In genomic region chr14:95174184-95174804, GRCh38 we compare ENCODE assay signal across 12 cellular contexts. TPM values are rescaled to one million over a fixed set of nuclear protein-coding genes. Genes with fewer than 3 reads are reported as not detected.
DNase-seq lines count a peak whose midpoint lies in the region; ATAC-seq and TF ChIP-seq lines count a peak whose summit lies in the region.
"Had no signal": no experiment of that assay in that cellular context is flagged by ENCODE, and none has a peak within 500 bp of the region (broad histone marks: within the 10 kb centered on the region; RNA-seq: fewer than 3 reads in every experiment).

No MANE protein-coding gene starts in this region.

- H3K9me2 ChIP-seq in GM23338 (ENCODE audit: insufficient read depth) = no peaks in the 10 kb centered on the region; the same call in 1 of the 2 replicates

- no peak overlapping the region for H3K27ac ChIP-seq in GM23338 (ENCODE audit: low read depth)

- TF ChIP-seq CTCF in HFFc6 (IDR thresholded peaks at IDR 0.05) (peak; percentile 41; the same call in 1 of the 2 replicates), fibroblast of pulmonary artery (IDR thresholded peaks at IDR 0.05; ENCODE audit: low read length, missing control alignments) (peak; percentile 49), osteocyte (IDR thresholded peaks at IDR 0.05) (peak; percentile 55), GM23338 (conservative IDR thresholded peaks at IDR 0.05; ENCODE audit: low read depth in 2 of 2) (no peak)

- H3F3A ChIP-seq in GM23338 (replicated peaks; ENCODE audit: low read depth) = no peaks in the 10 kb centered on the region

- H3K9me3 Mint-ChIP-seq in HFFc6 (no peaks in the 10 kb centered on the region; the same call in 1 of the 2 replicates), osteocyte (ENCODE audit: unreplicated experiment) (no peaks in the 10 kb centered on the region), GM23338 (no peaks in the 10 kb centered on the region)
- no peaks in the 10 kb centered on the region for H3K9me3 Mint-ChIP-seq in stimulated activated effector memory CD8-positive, alpha-beta T cell treated with anti-CD3 and anti-CD28 coated beads, Interleukin-12 subunit alpha, Interleukin-12 subunit beta, amount 100 ng/mL, for 72 hours
- no peaks in the 10 kb centered on the region for H3K9me3 Mint-ChIP-seq in stimulated activated naive CD8-positive, alpha-beta T cell treated with anti-CD3 and anti-CD28 coated beads, Interleukin-15, amount 100 ng/mL, for 72 hours

- no peaks in the 10 kb centered on the region for H3K27me3 ChIP-seq in GM23338 (ENCODE audit: insufficient read depth)

- H3K36me3 ChIP-seq in GM23338 (ENCODE audit: insufficient read depth) = no peaks in the 10 kb centered on the region

- no peak overlapping the region for H3K4me3 Mint-ChIP-seq in HFFc6
- H3K4me3 Mint-ChIP-seq in osteocyte (ENCODE audit: unreplicated experiment) = no peak overlapping the region
- no peak overlapping the region for H3K4me3 Mint-ChIP-seq in stimulated activated effector memory CD8-positive, alpha-beta T cell treated with anti-CD3 and anti-CD28 coated beads, Interleukin-12 subunit alpha, Interleukin-12 subunit beta, amount 100 ng/mL, for 72 hours
- H3K4me3 Mint-ChIP-seq in stimulated activated naive CD8-positive, alpha-beta T cell treated with anti-CD3 and anti-CD28 coated beads, Interleukin-15, amount 100 ng/mL, for 72 hours = no peak overlapping the region
- H3K4me3 Mint-ChIP-seq in GM23338 = no peak overlapping the region
- H3K4me3 Mint-ChIP-seq: CD8-positive, alpha-beta memory T cell had no signal

- no peak overlapping the region for H2AFZ ChIP-seq in GM23338

- ATAC-seq in stimulated activated effector memory CD8-positive, alpha-beta T cell treated with anti-CD3 and anti-CD28 coated beads, Interleukin-12 subunit alpha, Interleukin-12 subunit beta, amount 100 ng/mL, for 72 hours = no peak
- ATAC-seq in stimulated activated naive CD8-positive, alpha-beta T cell treated with anti-CD3 and anti-CD28 coated beads, Interleukin-15, amount 100 ng/mL, for 72 hours = no peak
- no peak for ATAC-seq in GM23338

- H3K36me3 Mint-ChIP-seq in HFFc6 (ENCODE audit: low read depth) (no peaks in the 10 kb centered on the region), osteocyte (ENCODE audit: unreplicated experiment) (no peaks in the 10 kb centered on the region), GM23338 (ENCODE audit: low read depth) (peaks cover 2% of the 10 kb centered on the region; the same call in 1 of the 3 replicates)
- H3K36me3 Mint-ChIP-seq in stimulated activated effector memory CD8-positive, alpha-beta T cell treated with anti-CD3 and anti-CD28 coated beads, Interleukin-12 subunit alpha, Interleukin-12 subunit beta, amount 100 ng/mL, for 72 hours = no peaks in the 10 kb centered on the region

- DNase-seq in HFFc6 (no peak), SK-MEL-5 (ENCODE audit: low read depth, low spot score) (peak; percentile 23), fibroblast of pulmonary artery (ENCODE audit: low read depth) (peak; percentile 58), osteocyte (ENCODE audit: extremely low spot score, unreplicated experiment) (no peak), LoVo (ENCODE audit: low spot score) (no peak), GM23338 (ENCODE audit: low spot score) (no peak)
- DNase-seq in stimulated activated effector memory CD8-positive, alpha-beta T cell treated with anti-CD3 and anti-CD28 coated beads, Interleukin-12 subunit alpha, Interleukin-12 subunit beta, amount 100 ng/mL, for 72 hours (ENCODE audit: low spot score in 2 of 2) = no peak
- DNase-seq in stimulated activated naive CD8-positive, alpha-beta T cell treated with anti-CD3 and anti-CD28 coated beads, Interleukin-15, amount 100 ng/mL, for 72 hours = no peak
- DNase-seq: amygdala; CD8-positive, alpha-beta memory T cell; effector memory CD4-positive, alpha-beta T cell; right cardiac atrium had no signal

- H4K20me1 ChIP-seq in GM23338 (replicated peaks; ENCODE audit: insufficient read depth) = no peaks in the 10 kb centered on the region

- H3K4me1 Mint-ChIP-seq in HFFc6 (ENCODE audit: low read depth) (no peaks in the 10 kb centered on the region), osteocyte (ENCODE audit: unreplicated experiment) (no peaks in the 10 kb centered on the region), GM23338 (no peaks in the 10 kb centered on the region)
- no peaks in the 10 kb centered on the region for H3K4me1 Mint-ChIP-seq in stimulated activated effector memory CD8-positive, alpha-beta T cell treated with anti-CD3 and anti-CD28 coated beads, Interleukin-12 subunit alpha, Interleukin-12 subunit beta, amount 100 ng/mL, for 72 hours
- no peaks in the 10 kb centered on the region for H3K4me1 Mint-ChIP-seq in stimulated activated naive CD8-positive, alpha-beta T cell treated with anti-CD3 and anti-CD28 coated beads, Interleukin-15, amount 100 ng/mL, for 72 hours

- in situ Hi-C loops in SK-MEL-5 (cut with HindIII; ENCODE audit: low pct_unique_long_range_greater_than_20kb, low sequenced_read_pairs) = no loop called here

- no peaks in the 10 kb centered on the region for H3K4me1 ChIP-seq in GM23338 (ENCODE audit: insufficient read depth)

- H3K27ac Mint-ChIP-seq in HFFc6 (no peak overlapping the region), osteocyte (ENCODE audit: unreplicated experiment) (no peak overlapping the region), GM23338 (no peak overlapping the region)
- H3K27ac Mint-ChIP-seq in stimulated activated effector memory CD8-positive, alpha-beta T cell treated with anti-CD3 and anti-CD28 coated beads, Interleukin-12 subunit alpha, Interleukin-12 subunit beta, amount 100 ng/mL, for 72 hours = no peak overlapping the region
- H3K27ac Mint-ChIP-seq in stimulated activated naive CD8-positive, alpha-beta T cell treated with anti-CD3 and anti-CD28 coated beads, Interleukin-15, amount 100 ng/mL, for 72 hours = no peak overlapping the region

- H3K27me3 Mint-ChIP-seq in HFFc6 (ENCODE audit: insufficient read depth) = peaks cover 3% of the 10 kb centered on the region; the same call in 1 of the 2 replicates
- no peaks in the 10 kb centered on the region for H3K27me3 Mint-ChIP-seq in osteocyte (ENCODE audit: unreplicated experiment)
- H3K27me3 Mint-ChIP-seq in stimulated activated naive CD8-positive, alpha-beta T cell treated with anti-CD3 and anti-CD28 coated beads, Interleukin-15, amount 100 ng/mL, for 72 hours = no peaks in the 10 kb centered on the region
- peaks cover under 1% of the 10 kb centered on the region for H3K27me3 Mint-ChIP-seq in GM23338 (ENCODE audit: insufficient read depth, low read depth, poor library complexity)

- no peak overlapping the region for H3K4me2 ChIP-seq in GM23338

- H3K79me2 ChIP-seq in GM23338 (replicated peaks; ENCODE audit: insufficient read depth) = no peaks in the 10 kb centered on the region

- no peak overlapping the region for H3K4me3 ChIP-seq in fibroblast of pulmonary artery (replicated peaks; ENCODE audit: low read depth, low read length)
- no peak overlapping the region for H3K4me3 ChIP-seq in GM23338

TF ChIP-seq in GM23338, 12 proteins besides CTCF, POLR2A, EP300 and RAD21 (continues in another document):
- no peak for TF ChIP-seq ZNF114 (CRISPR knock-in tag; IDR thresholded peaks at IDR 0.05)
- TF ChIP-seq, protein P1, sequence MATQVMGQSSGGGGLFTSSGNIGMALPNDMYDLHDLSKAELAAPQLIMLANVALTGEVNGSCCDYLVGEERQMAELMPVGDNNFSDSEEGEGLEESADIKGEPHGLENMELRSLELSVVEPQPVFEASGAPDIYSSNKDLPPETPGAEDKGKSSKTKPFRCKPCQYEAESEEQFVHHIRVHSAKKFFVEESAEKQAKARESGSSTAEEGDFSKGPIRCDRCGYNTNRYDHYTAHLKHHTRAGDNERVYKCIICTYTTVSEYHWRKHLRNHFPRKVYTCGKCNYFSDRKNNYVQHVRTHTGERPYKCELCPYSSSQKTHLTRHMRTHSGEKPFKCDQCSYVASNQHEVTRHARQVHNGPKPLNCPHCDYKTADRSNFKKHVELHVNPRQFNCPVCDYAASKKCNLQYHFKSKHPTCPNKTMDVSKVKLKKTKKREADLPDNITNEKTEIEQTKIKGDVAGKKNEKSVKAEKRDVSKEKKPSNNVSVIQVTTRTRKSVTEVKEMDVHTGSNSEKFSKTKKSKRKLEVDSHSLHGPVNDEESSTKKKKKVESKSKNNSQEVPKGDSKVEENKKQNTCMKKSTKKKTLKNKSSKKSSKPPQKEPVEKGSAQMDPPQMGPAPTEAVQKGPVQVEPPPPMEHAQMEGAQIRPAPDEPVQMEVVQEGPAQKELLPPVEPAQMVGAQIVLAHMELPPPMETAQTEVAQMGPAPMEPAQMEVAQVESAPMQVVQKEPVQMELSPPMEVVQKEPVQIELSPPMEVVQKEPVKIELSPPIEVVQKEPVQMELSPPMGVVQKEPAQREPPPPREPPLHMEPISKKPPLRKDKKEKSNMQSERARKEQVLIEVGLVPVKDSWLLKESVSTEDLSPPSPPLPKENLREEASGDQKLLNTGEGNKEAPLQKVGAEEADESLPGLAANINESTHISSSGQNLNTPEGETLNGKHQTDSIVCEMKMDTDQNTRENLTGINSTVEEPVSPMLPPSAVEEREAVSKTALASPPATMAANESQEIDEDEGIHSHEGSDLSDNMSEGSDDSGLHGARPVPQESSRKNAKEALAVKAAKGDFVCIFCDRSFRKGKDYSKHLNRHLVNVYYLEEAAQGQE (IDR thresholded peaks at IDR 0.05; ENCODE audit: unreplicated experiment) = no peak
- TF ChIP-seq, protein P2, sequence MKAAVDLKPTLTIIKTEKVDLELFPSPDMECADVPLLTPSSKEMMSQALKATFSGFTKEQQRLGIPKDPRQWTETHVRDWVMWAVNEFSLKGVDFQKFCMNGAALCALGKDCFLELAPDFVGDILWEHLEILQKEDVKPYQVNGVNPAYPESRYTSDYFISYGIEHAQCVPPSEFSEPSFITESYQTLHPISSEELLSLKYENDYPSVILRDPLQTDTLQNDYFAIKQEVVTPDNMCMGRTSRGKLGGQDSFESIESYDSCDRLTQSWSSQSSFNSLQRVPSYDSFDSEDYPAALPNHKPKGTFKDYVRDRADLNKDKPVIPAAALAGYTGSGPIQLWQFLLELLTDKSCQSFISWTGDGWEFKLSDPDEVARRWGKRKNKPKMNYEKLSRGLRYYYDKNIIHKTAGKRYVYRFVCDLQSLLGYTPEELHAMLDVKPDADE (IDR thresholded peaks at IDR 0.05) = no peak
- TF ChIP-seq JUNB (IDR thresholded peaks at IDR 0.05; ENCODE audit: unreplicated experiment) = no peak
- TF ChIP-seq STAT1 (IDR thresholded peaks at IDR 0.05; ENCODE audit: unreplicated experiment) = no peak
- no peak for TF ChIP-seq POLR2AphosphoS5 (IDR thresholded peaks at IDR 0.05; ENCODE audit: low read depth)
- no peak for TF ChIP-seq NANOG (IDR thresholded peaks at IDR 0.05; ENCODE audit: borderline replicate concordance)
- no peak for TF ChIP-seq EZH2phosphoT487 (IDR thresholded peaks at IDR 0.05; ENCODE audit: unreplicated experiment)

RNA-seq across cellular contexts. Expression of gene DICER1, which starts 17.0 kb away (rescaled TPM):
- total RNA-seq in HFFc6 (2021; fragmentation: NEBNext Ultra II Directional; extraction: Animal tissue kit (Norgen Biotek cat#: 25700)) = 10 to 100 TPM; 34.0 to 40.0 (median 37.6) TPM
- 36.6 and 38.8 TPM in 2 replicates for total RNA-seq in SK-MEL-5 (2014; rRNA removed; shearing (Covaris generic))
- polyA plus RNA-seq in SK-MEL-5 (2015; cell fraction: cytosol; rRNA removed) = 12.5 and 18.3 TPM in 2 replicates
- polyA plus RNA-seq in SK-MEL-5 (2015; cell fraction: nucleus; rRNA removed) = 70.4 and 83.1 TPM in 2 replicates
- total RNA-seq in osteocyte = 51.7 and 55.9 TPM in 2 replicates
- 52.6 and 59.2 TPM in 2 replicates for total RNA-seq in GM23338 (2014; rRNA removed; shearing (Covaris generic))
- polyA plus RNA-seq in GM23338 (2016; fragmentation: Nextera tagmentation; extraction: Ambion mirVana) = 17.6 and 21.4 TPM in 2 replicates

Comparison
In these comparisons a context has a peak if more than half of its experiments do, and no peak if none do; other contexts are left out.
1. DNase-seq: peak in SK-MEL-5 (single experiment) and fibroblast of pulmonary artery (single experiment); none in HFFc6 (single experiment), osteocyte (single experiment), stimulated activated effector memory CD8-positive, alpha-beta T cell treated with anti-CD3 and anti-CD28 coated beads, Interleukin-12 subunit alpha, Interleukin-12 subunit beta, amount 100 ng/mL, for 72 hours (0 of 2), LoVo (single experiment), stimulated activated naive CD8-positive, alpha-beta T cell treated with anti-CD3 and anti-CD28 coated beads, Interleukin-15, amount 100 ng/mL, for 72 hours (0 of 2) and GM23338 (single experiment).
2. CTCF ChIP-seq: peak in HFFc6 (single experiment), fibroblast of pulmonary artery (single experiment) and osteocyte (single experiment); none in GM23338 (0 of 2).